9 cellular contexts compared by ENCODE assay signal in the genomic region with DNA sequence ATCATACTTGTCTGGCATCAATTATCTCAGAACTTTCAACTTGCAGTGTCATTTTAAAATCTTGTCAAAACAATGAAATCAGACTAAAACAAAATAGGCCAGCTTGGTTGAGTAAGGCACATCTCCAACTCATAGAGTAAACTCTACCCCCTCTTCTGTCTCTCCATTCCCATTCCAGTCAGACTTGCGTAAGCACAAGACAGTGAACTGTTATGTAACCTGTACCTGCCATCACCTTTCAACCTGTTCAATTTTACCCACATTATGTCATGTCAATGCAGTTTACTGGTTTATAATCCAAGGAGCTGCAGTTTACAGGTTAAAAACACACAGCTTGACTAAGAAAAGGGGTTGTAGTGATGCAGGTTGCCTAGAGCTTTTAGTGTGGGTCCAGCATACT. TPM values are rescaled to one million over a fixed set of nuclear protein-coding genes. Genes with fewer than 3 reads are reported as not detected.
"Had no signal": no experiment of that assay in that cellular context is flagged by ENCODE, and none has a peak within 500 bp of the region (broad histone marks: within the 10 kb centered on the region; RNA-seq: fewer than 3 reads in every experiment).

No MANE protein-coding gene starts in this region.

- DNase-seq: H9, HCEC 1CT, KBM-7 had no signal

- H3K27ac Mint-ChIP-seq: GM23338, H9, IgD-negative memory B cell had no signal

- FAIRE-seq: H1, H54, HTR-8/SVneo had no signal

- H3K4me2 ChIP-seq: GM23338 had no signal

- H3K4me3 ChIP-seq: GM23338 had no signal

- H3K36me3 Mint-ChIP-seq: IgD-negative memory B cell had no signal

- H3K4me3 Mint-ChIP-seq: GM23338, H9, IgD-negative memory B cell had no signal

- H2AFZ ChIP-seq: GM23338 had no signal

- H3K4me1 Mint-ChIP-seq: IgD-negative memory B cell had no signal

- H3K27me3 Mint-ChIP-seq: IgD-negative memory B cell had no signal

- ATAC-seq: GM23338 had no signal

- H3K9me3 Mint-ChIP-seq: GM23338 had no signal

RNA-seq across cellular contexts. Expression of a gene that starts 8.3 kb away (rescaled TPM):
- total RNA-seq: HT-29 had no signal
- polyA plus RNA-seq: IgD-negative memory B cell had no signal
